ENCODE assay signal across 1 cellular context in genomic region chr22:27784099-27784446, GRCh38.
TF ChIP-seq lines count a peak whose summit lies in the region.

No MANE protein-coding gene starts in this region.

TF ChIP-seq in HEK293, 187 proteins besides CTCF, POLR2A, EP300 and RAD21 (continued from another document):
- TF ChIP-seq PRDM4 (tag by site-specific recombination; IDR thresholded peaks at IDR 0.05): peak; percentile 98
- no peak for TF ChIP-seq GLI4 (tag by site-specific recombination; IDR thresholded peaks at IDR 0.05)
- no peak for TF ChIP-seq KLF16 (tag by site-specific recombination; IDR thresholded peaks at IDR 0.05)
- no peak for TF ChIP-seq WT1 (tag by site-specific recombination; IDR thresholded peaks at IDR 0.05)
- TF ChIP-seq ZNF677 (tag by site-specific recombination; IDR thresholded peaks at IDR 0.05): no peak
- TF ChIP-seq ZNF416 (tag by site-specific recombination; IDR thresholded peaks at IDR 0.05): no peak
- no peak for TF ChIP-seq ZNF521 (tag by site-specific recombination; IDR thresholded peaks at IDR 0.05)
